Comparison of ENCODE assay signal across 1 cellular context in the genomic region with DNA sequence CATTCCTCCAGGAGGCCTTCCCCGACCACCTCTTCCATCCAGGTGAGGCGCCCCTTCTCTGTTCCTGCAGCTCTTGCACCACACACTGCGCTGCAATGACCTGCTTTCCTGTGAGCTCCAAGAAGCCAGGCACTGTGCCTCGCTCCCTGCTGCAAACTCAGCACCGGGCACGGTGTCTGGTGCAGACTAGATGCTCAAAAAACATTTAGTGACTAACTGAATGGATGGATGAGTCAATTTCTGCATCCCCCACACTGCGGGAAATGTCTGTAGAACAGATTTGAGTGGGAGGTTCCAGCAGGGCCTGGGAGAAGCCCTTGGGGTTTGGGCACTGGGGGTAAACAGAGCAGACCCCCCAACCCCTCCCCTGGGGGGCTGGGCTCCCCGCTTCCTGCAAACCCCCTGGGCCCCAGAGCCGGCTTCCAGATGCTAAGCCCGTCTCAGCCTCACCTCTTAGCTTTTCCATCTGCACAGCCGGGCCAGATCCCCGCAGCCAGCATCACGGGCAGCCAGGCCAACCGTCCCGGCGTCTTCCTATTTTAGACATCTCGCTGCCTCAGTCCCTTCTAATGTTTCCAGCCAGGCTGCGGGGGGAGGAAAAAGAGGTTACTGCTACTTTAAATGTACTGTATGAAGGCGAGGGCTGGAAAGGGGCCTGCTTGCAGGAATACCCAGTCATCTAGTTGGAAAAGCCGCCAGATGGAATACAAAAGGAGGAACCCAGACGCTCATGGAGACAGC.
A peak's percentile ranks its signal among the peaks of the same experiment; 100 is the strongest.
TF ChIP-seq lines count a peak whose summit lies in the region.

No MANE protein-coding gene starts in this region.

TF ChIP-seq in IMR-90, 13 proteins besides CTCF, POLR2A, EP300 and RAD21:
- no peak for TF ChIP-seq MXI1 (IDR thresholded peaks at IDR 0.05; ENCODE audit: borderline replicate concordance, low read depth, low read length)
- no peak for TF ChIP-seq SMC3 (IDR thresholded peaks at IDR 0.05; ENCODE audit: low read depth, low read length)
- no peak for TF ChIP-seq RFX5 (IDR thresholded peaks at IDR 0.05; ENCODE audit: low read depth, low read length)
- no peak for TF ChIP-seq BHLHE40 (IDR thresholded peaks at IDR 0.05; ENCODE audit: low read depth, low read length)
- TF ChIP-seq, protein P1, sequence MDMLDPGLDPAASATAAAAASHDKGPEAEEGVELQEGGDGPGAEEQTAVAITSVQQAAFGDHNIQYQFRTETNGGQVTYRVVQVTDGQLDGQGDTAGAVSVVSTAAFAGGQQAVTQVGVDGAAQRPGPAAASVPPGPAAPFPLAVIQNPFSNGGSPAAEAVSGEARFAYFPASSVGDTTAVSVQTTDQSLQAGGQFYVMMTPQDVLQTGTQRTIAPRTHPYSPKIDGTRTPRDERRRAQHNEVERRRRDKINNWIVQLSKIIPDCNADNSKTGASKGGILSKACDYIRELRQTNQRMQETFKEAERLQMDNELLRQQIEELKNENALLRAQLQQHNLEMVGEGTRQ (IDR thresholded peaks at IDR 0.05; ENCODE audit: low read depth, low read length) = no peak
- TF ChIP-seq CHD1 (IDR thresholded peaks at IDR 0.05; ENCODE audit: low read depth, low read length) = no peak
- TF ChIP-seq, protein P2, sequence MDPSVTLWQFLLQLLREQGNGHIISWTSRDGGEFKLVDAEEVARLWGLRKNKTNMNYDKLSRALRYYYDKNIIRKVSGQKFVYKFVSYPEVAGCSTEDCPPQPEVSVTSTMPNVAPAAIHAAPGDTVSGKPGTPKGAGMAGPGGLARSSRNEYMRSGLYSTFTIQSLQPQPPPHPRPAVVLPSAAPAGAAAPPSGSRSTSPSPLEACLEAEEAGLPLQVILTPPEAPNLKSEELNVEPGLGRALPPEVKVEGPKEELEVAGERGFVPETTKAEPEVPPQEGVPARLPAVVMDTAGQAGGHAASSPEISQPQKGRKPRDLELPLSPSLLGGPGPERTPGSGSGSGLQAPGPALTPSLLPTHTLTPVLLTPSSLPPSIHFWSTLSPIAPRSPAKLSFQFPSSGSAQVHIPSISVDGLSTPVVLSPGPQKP (IDR thresholded peaks at IDR 0.05; ENCODE audit: borderline replicate concordance, low read depth, low read length) = no peak
- TF ChIP-seq NFE2L2 (IDR thresholded peaks at IDR 0.05; ENCODE audit: low read depth, low read length) = 0 out of 2 replicates have a peak, but pooled peaks have one; percentile 1
- peak; percentile 76 for TF ChIP-seq FOS (IDR thresholded peaks at IDR 0.05; ENCODE audit: low read depth, low read length)
- TF ChIP-seq MAFK (IDR thresholded peaks at IDR 0.05; ENCODE audit: low read depth, low read length) = peak; percentile 58
- TF ChIP-seq CEBPB (IDR thresholded peaks at IDR 0.05; ENCODE audit: low read depth, low read length) = peak; percentile 41; the same call in 1 of the 2 replicates
- TF ChIP-seq RCOR1 (IDR thresholded peaks at IDR 0.05; ENCODE audit: insufficient replicate concordance, low read length) = peak; percentile 85
- no peak for TF ChIP-seq MAZ (IDR thresholded peaks at IDR 0.05; ENCODE audit: borderline replicate concordance, low read depth, low read length)
